Comparison of ENCODE assay signal across 1 cellular context in the genomic region with DNA sequence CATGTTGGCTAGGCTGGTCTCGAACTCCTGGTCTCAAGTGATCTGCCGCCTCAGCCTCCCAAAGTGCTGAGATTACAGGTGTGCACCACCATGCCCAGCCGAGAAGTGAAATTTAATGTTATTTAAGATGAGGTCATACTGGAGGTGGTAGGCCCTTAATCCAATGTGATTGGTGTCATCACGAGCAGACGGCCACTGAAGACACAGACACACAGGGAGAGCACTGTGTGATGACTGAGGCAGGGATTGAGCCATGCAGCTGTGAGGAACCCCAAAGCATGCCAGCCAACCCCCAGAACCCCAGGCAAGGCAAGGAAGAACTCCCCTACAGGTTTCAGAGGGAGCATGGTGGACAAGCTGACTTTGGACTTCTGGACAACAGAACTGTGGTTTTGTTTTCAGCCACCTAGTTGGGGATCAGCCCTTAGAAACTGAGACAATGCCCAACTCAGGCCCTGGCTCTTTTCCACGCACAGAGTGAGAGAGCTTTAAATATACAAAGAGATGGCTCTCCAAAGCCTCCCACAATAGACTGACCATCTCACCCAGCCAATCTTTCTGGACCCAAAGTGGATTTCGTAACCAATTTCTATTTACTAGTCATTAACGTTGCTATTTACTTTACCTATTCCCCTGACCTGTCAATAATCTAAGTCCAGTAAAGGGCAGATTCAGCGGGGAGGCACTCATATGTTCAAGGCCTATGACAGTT.
TF ChIP-seq lines count a peak whose summit lies in the region.

No MANE protein-coding gene starts in this region.

TF ChIP-seq in HepG2, 621 proteins besides CTCF, POLR2A, EP300 and RAD21 (continued from another document and continues in another):
- TF ChIP-seq, protein P1, sequence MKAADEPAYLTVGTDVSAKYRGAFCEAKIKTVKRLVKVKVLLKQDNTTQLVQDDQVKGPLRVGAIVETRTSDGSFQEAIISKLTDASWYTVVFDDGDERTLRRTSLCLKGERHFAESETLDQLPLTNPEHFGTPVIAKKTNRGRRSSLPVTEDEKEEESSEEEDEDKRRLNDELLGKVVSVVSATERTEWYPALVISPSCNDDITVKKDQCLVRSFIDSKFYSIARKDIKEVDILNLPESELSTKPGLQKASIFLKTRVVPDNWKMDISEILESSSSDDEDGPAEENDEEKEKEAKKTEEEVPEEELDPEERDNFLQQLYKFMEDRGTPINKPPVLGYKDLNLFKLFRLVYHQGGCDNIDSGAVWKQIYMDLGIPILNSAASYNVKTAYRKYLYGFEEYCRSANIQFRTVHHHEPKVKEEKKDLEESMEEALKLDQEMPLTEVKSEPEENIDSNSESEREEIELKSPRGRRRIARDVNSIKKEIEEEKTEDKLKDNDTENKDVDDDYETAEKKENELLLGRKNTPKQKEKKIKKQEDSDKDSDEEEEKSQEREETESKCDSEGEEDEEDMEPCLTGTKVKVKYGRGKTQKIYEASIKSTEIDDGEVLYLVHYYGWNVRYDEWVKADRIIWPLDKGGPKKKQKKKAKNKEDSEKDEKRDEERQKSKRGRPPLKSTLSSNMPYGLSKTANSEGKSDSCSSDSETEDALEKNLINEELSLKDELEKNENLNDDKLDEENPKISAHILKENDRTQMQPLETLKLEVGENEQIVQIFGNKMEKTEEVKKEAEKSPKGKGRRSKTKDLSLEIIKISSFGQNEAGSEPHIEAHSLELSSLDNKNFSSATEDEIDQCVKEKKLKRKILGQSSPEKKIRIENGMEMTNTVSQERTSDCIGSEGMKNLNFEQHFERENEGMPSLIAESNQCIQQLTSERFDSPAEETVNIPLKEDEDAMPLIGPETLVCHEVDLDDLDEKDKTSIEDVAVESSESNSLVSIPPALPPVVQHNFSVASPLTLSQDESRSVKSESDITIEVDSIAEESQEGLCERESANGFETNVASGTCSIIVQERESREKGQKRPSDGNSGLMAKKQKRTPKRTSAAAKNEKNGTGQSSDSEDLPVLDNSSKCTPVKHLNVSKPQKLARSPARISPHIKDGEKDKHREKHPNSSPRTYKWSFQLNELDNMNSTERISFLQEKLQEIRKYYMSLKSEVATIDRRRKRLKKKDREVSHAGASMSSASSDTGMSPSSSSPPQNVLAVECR (CRISPR knock-in tag; IDR thresholded peaks at IDR 0.05; ENCODE audit: borderline replicate concordance): peak; percentile 80; the same call in 1 of the 2 replicates
- TF ChIP-seq NCOA5 (CRISPR knock-in tag; IDR thresholded peaks at IDR 0.05): no peak
- peak; percentile 70 for TF ChIP-seq ZFP91 (CRISPR knock-in tag; IDR thresholded peaks at IDR 0.05; ENCODE audit: borderline replicate concordance)
- peak; percentile 84 for TF ChIP-seq NR2C2 (CRISPR knock-in tag; IDR thresholded peaks at IDR 0.05; ENCODE audit: borderline replicate concordance)
- no peak for TF ChIP-seq ZNF432 (CRISPR knock-in tag; IDR thresholded peaks at IDR 0.05; ENCODE audit: borderline replicate concordance)
- TF ChIP-seq ZNF660 (CRISPR knock-in tag; IDR thresholded peaks at IDR 0.05; ENCODE audit: borderline replicate concordance, low read depth): no peak
- TF ChIP-seq ELF3 (CRISPR knock-in tag; IDR thresholded peaks at IDR 0.05): peak; percentile 79
- peak; percentile 68 to 74 for TF ChIP-seq MAFK (conservative IDR thresholded peaks at IDR 0.05 in 1 of 2, IDR thresholded peaks at IDR 0.05 in 1 of 2; ENCODE audit: low read length in 2 of 2)
- no peak for TF ChIP-seq PRMT3 (CRISPR knock-in tag; IDR thresholded peaks at IDR 0.05; ENCODE audit: borderline replicate concordance, low read depth)
- no peak for TF ChIP-seq CENPT (CRISPR knock-in tag; IDR thresholded peaks at IDR 0.05; ENCODE audit: low read depth)
- no peak for TF ChIP-seq AHR (CRISPR knock-in tag; IDR thresholded peaks at IDR 0.05)
- TF ChIP-seq, protein P2, sequence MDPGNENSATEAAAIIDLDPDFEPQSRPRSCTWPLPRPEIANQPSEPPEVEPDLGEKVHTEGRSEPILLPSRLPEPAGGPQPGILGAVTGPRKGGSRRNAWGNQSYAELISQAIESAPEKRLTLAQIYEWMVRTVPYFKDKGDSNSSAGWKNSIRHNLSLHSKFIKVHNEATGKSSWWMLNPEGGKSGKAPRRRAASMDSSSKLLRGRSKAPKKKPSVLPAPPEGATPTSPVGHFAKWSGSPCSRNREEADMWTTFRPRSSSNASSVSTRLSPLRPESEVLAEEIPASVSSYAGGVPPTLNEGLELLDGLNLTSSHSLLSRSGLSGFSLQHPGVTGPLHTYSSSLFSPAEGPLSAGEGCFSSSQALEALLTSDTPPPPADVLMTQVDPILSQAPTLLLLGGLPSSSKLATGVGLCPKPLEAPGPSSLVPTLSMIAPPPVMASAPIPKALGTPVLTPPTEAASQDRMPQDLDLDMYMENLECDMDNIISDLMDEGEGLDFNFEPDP (CRISPR knock-in tag; conservative IDR thresholded peaks at IDR 0.05): no peak
- no peak for TF ChIP-seq ZFAT (CRISPR knock-in tag; conservative IDR thresholded peaks at IDR 0.05)
- TF ChIP-seq ZNF850 (CRISPR knock-in tag; conservative IDR thresholded peaks at IDR 0.05): no peak
- TF ChIP-seq HNRNPK (IDR thresholded peaks at IDR 0.05; ENCODE audit: low read depth, low read length, poor library complexity, severe bottlenecking): no peak
- TF ChIP-seq, protein P3, sequence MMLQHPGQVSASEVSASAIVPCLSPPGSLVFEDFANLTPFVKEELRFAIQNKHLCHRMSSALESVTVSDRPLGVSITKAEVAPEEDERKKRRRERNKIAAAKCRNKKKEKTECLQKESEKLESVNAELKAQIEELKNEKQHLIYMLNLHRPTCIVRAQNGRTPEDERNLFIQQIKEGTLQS (CRISPR knock-in tag; IDR thresholded peaks at IDR 0.05): no peak; the same call in 1 of the 2 replicates
- TF ChIP-seq ZNF441 (CRISPR knock-in tag; IDR thresholded peaks at IDR 0.05; ENCODE audit: borderline replicate concordance): no peak; the same call in 1 of the 2 replicates
- TF ChIP-seq FOXM1 (CRISPR knock-in tag; IDR thresholded peaks at IDR 0.05): no peak
- peak; percentile 97 for TF ChIP-seq HMG20A (CRISPR knock-in tag; IDR thresholded peaks at IDR 0.05; ENCODE audit: borderline replicate concordance)
- TF ChIP-seq, protein P4, sequence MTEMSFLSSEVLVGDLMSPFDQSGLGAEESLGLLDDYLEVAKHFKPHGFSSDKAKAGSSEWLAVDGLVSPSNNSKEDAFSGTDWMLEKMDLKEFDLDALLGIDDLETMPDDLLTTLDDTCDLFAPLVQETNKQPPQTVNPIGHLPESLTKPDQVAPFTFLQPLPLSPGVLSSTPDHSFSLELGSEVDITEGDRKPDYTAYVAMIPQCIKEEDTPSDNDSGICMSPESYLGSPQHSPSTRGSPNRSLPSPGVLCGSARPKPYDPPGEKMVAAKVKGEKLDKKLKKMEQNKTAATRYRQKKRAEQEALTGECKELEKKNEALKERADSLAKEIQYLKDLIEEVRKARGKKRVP (CRISPR knock-in tag; IDR thresholded peaks at IDR 0.05): peak in 1 of 2 experiments; percentile 91; a peak in 2 of 4 replicates
- TF ChIP-seq ZBTB39 (CRISPR knock-in tag; IDR thresholded peaks at IDR 0.05): 0 out of 2 replicates have a peak, but pooled peaks have one; percentile 28
- TF ChIP-seq, protein P5, sequence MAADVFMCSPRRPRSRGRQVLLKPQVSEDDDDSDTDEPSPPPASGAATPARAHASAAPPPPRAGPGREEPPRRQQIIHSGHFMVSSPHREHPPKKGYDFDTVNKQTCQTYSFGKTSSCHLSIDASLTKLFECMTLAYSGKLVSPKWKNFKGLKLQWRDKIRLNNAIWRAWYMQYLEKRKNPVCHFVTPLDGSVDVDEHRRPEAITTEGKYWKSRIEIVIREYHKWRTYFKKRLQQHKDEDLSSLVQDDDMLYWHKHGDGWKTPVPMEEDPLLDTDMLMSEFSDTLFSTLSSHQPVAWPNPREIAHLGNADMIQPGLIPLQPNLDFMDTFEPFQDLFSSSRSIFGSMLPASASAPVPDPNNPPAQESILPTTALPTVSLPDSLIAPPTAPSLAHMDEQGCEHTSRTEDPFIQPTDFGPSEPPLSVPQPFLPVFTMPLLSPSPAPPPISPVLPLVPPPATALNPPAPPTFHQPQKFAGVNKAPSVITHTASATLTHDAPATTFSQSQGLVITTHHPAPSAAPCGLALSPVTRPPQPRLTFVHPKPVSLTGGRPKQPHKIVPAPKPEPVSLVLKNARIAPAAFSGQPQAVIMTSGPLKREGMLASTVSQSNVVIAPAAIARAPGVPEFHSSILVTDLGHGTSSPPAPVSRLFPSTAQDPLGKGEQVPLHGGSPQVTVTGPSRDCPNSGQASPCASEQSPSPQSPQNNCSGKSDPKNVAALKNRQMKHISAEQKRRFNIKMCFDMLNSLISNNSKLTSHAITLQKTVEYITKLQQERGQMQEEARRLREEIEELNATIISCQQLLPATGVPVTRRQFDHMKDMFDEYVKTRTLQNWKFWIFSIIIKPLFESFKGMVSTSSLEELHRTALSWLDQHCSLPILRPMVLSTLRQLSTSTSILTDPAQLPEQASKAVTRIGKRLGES (CRISPR knock-in tag; IDR thresholded peaks at IDR 0.05; ENCODE audit: borderline replicate concordance): no peak
- TF ChIP-seq MYC (CRISPR knock-in tag; IDR thresholded peaks at IDR 0.05; ENCODE audit: borderline replicate concordance): peak; percentile 72; the same call in 1 of the 2 replicates
- no peak for TF ChIP-seq ZNF775 (CRISPR knock-in tag; IDR thresholded peaks at IDR 0.05; ENCODE audit: borderline replicate concordance)
- peak; percentile 57; the same call in 1 of the 2 replicates for TF ChIP-seq NFYC (CRISPR knock-in tag; IDR thresholded peaks at IDR 0.05)
- peak; percentile 93 for TF ChIP-seq PPARG (CRISPR knock-in tag; conservative IDR thresholded peaks at IDR 0.05)
- no peak for TF ChIP-seq HBP1 (CRISPR knock-in tag; IDR thresholded peaks at IDR 0.05; ENCODE audit: low read depth)
- TF ChIP-seq ESRRA (CRISPR knock-in tag; IDR thresholded peaks at IDR 0.05; ENCODE audit: low read depth): peak; percentile 43; the same call in 1 of the 2 replicates
- no peak for TF ChIP-seq PRPF4 (IDR thresholded peaks at IDR 0.05; ENCODE audit: low read depth, low read length, poor library complexity, severe bottlenecking)
- TF ChIP-seq RFXANK (CRISPR knock-in tag; IDR thresholded peaks at IDR 0.05): peak; percentile 91
- peak; percentile 89; the same call in 1 of the 2 replicates for TF ChIP-seq IKZF5 (CRISPR knock-in tag; IDR thresholded peaks at IDR 0.05)
- TF ChIP-seq POLR2AphosphoS2 (IDR thresholded peaks at IDR 0.05; ENCODE audit: low read depth, low read length): no peak
- TF ChIP-seq, protein P6, sequence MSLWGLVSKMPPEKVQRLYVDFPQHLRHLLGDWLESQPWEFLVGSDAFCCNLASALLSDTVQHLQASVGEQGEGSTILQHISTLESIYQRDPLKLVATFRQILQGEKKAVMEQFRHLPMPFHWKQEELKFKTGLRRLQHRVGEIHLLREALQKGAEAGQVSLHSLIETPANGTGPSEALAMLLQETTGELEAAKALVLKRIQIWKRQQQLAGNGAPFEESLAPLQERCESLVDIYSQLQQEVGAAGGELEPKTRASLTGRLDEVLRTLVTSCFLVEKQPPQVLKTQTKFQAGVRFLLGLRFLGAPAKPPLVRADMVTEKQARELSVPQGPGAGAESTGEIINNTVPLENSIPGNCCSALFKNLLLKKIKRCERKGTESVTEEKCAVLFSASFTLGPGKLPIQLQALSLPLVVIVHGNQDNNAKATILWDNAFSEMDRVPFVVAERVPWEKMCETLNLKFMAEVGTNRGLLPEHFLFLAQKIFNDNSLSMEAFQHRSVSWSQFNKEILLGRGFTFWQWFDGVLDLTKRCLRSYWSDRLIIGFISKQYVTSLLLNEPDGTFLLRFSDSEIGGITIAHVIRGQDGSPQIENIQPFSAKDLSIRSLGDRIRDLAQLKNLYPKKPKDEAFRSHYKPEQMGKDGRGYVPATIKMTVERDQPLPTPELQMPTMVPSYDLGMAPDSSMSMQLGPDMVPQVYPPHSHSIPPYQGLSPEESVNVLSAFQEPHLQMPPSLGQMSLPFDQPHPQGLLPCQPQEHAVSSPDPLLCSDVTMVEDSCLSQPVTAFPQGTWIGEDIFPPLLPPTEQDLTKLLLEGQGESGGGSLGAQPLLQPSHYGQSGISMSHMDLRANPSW (CRISPR knock-in tag; IDR thresholded peaks at IDR 0.05; ENCODE audit: borderline replicate concordance): peak; percentile 96; the same call in 1 of the 2 replicates
